1 cellular context compared by ENCODE assay signal in genomic region chr2:64669288-64669687, GRCh38.
TF ChIP-seq lines count a peak whose summit lies in the region.

No MANE protein-coding gene starts in this region.

TF ChIP-seq in HepG2, 621 proteins besides CTCF, POLR2A, EP300 and RAD21 (continued from another document and continues in another):
- TF ChIP-seq HNF1B (CRISPR knock-in tag; IDR thresholded peaks at IDR 0.05) (peak; percentile 93), KLF16 (CRISPR knock-in tag; IDR thresholded peaks at IDR 0.05) (peak in 1 of 2 experiments; percentile 87; a peak in 1 of 4 replicates), ZNF878 (CRISPR knock-in tag; IDR thresholded peaks at IDR 0.05) (peak; percentile 98), TAF15 (IDR thresholded peaks at IDR 0.05; ENCODE audit: low read depth, low read length, poor library complexity, severe bottlenecking) (no peak), RXRB (CRISPR knock-in tag; IDR thresholded peaks at IDR 0.05; ENCODE audit: borderline replicate concordance) (peak; percentile 92), ZFP1 (CRISPR knock-in tag; IDR thresholded peaks at IDR 0.05) (0 out of 2 replicates have a peak, but pooled peaks have one; percentile 36), SOX5 (CRISPR knock-in tag; IDR thresholded peaks at IDR 0.05; ENCODE audit: borderline replicate concordance) (peak; percentile 99), CBX5 (CRISPR knock-in tag; IDR thresholded peaks at IDR 0.05; ENCODE audit: borderline replicate concordance) (peak; percentile 83; the same call in 1 of the 2 replicates), ZBTB38 (CRISPR knock-in tag; IDR thresholded peaks at IDR 0.05) (peak; percentile 80), ZNF598 (CRISPR knock-in tag; IDR thresholded peaks at IDR 0.05; ENCODE audit: borderline replicate concordance) (no peak), ZMYM4 (CRISPR knock-in tag; IDR thresholded peaks at IDR 0.05) (peak; percentile 91), ZKSCAN8 (CRISPR knock-in tag; IDR thresholded peaks at IDR 0.05; ENCODE audit: borderline replicate concordance) (peak; percentile 86; the same call in 1 of the 2 replicates), ZNF691 (CRISPR knock-in tag; IDR thresholded peaks at IDR 0.05; ENCODE audit: borderline replicate concordance, low read depth) (peak; percentile 53; the same call in 1 of the 2 replicates), ZNF512B (CRISPR knock-in tag; IDR thresholded peaks at IDR 0.05; ENCODE audit: borderline replicate concordance) (0 out of 2 replicates have a peak, but pooled peaks have one; percentile 38), FOXK1 (CRISPR knock-in tag; IDR thresholded peaks at IDR 0.05; ENCODE audit: borderline replicate concordance, low read depth) (peak; percentile 91; the same call in 1 of the 2 replicates), ZNF788 (CRISPR knock-in tag; IDR thresholded peaks at IDR 0.05; ENCODE audit: borderline replicate concordance) (0 out of 2 replicates have a peak, but pooled peaks have one; percentile 61), SPEN (CRISPR knock-in tag; IDR thresholded peaks at IDR 0.05; ENCODE audit: low read depth) (peak; percentile 42; the same call in 1 of the 2 replicates), ZKSCAN5 (CRISPR knock-in tag; IDR thresholded peaks at IDR 0.05) (peak; percentile 91; the same call in 1 of the 2 replicates), KLF15 (CRISPR knock-in tag; IDR thresholded peaks at IDR 0.05; ENCODE audit: borderline replicate concordance) (no peak), ATF7 (IDR thresholded peaks at IDR 0.05) (peak; percentile 59), ATF7 (CRISPR knock-in tag; IDR thresholded peaks at IDR 0.05) (peak; percentile 49; the same call in 1 of the 2 replicates), PITX1 (CRISPR knock-in tag; IDR thresholded peaks at IDR 0.05) (peak; percentile 89), ZNF580 (CRISPR knock-in tag; IDR thresholded peaks at IDR 0.05; ENCODE audit: borderline replicate concordance, low read depth) (peak; percentile 75; the same call in 1 of the 2 replicates), MAZ (IDR thresholded peaks at IDR 0.05; ENCODE audit: borderline replicate concordance, low read depth, low read length) (no peak), MAZ (CRISPR knock-in tag; IDR thresholded peaks at IDR 0.05; ENCODE audit: low read depth) (0 out of 2 replicates have a peak, but pooled peaks have one; percentile 43), TGIF2 (CRISPR knock-in tag; IDR thresholded peaks at IDR 0.05) (peak; percentile 89), ZBTB33 (CRISPR knock-in tag; IDR thresholded peaks at IDR 0.05) (0 out of 2 replicates have a peak, but pooled peaks have one; percentile 32), ZBED4 (CRISPR knock-in tag; IDR thresholded peaks at IDR 0.05; ENCODE audit: borderline replicate concordance) (no peak), TFE3 (CRISPR knock-in tag; IDR thresholded peaks at IDR 0.05) (peak; percentile 94), MLX (CRISPR knock-in tag; IDR thresholded peaks at IDR 0.05) (peak; percentile 73; the same call in 1 of the 2 replicates), ATF2 (CRISPR knock-in tag; IDR thresholded peaks at IDR 0.05) (peak; percentile 75), NFATC3 (CRISPR knock-in tag; IDR thresholded peaks at IDR 0.05) (no peak), RERE (CRISPR knock-in tag; IDR thresholded peaks at IDR 0.05; ENCODE audit: low read depth) (peak; percentile 75; the same call in 1 of the 2 replicates), HNF4A (CRISPR knock-in tag; IDR thresholded peaks at IDR 0.05) (peak; percentile 41; the same call in 1 of the 2 replicates)
